In genomic region chr12:11762723-11763326, GRCh38 we compare ENCODE assay signal across 8 cellular contexts.
A peak's percentile ranks its signal among the peaks of the same experiment; 100 is the strongest.
DNase-seq lines count a peak whose midpoint lies in the region; ATAC-seq and TF ChIP-seq lines count a peak whose summit lies in the region.
"Had no signal": no experiment of that assay in that cellular context is flagged by ENCODE, and none has a peak within 500 bp of the region (broad histone marks: within the 10 kb centered on the region; RNA-seq: fewer than 3 reads in every experiment).

No MANE protein-coding gene starts in this region.

- H3K9me3 ChIP-seq in adipocyte (ENCODE audit: control insufficient read depth, low read length) (no peaks in the 10 kb centered on the region), smooth muscle cell (replicated peaks; ENCODE audit: low read depth) (no peaks in the 10 kb centered on the region), adrenal gland (replicated peaks in 1 of 3) (no peaks in the 10 kb centered on the region)

- H3K4me2 ChIP-seq in smooth muscle cell = peak overlapping the region; percentile 76

- no peaks in the 10 kb centered on the region for H4K20me1 ChIP-seq in smooth muscle cell (ENCODE audit: low read depth)

- intact Hi-C loops in adrenal gland (cut with DNase I) = no loop called here

- H3K9ac ChIP-seq in adipocyte (ENCODE audit: low read length) (peak overlapping the region; percentile 5), smooth muscle cell (ENCODE audit: low read depth) (peak overlapping the region; percentile 25)

- H3K27me3 ChIP-seq in adipocyte (replicated peaks; ENCODE audit: control insufficient read depth, insufficient read depth, low read length) = no peaks in the 10 kb centered on the region
- H3K27me3 ChIP-seq in smooth muscle cell (ENCODE audit: low read depth) = no peaks in the 10 kb centered on the region
- H3K27me3 ChIP-seq in adrenal gland = no peaks in the 10 kb centered on the region

- 84% methylated on average over 9 of the region's 9 CpGs for WGBS in smooth muscle cell (ENCODE audit: low lambda C conversion rate)
- WGBS in adrenal gland, 4 donors = 80 to 87% (median 85%) methylated on average over 9 of the region's 9 CpGs

- H3K79me2 ChIP-seq in smooth muscle cell (ENCODE audit: low read depth) = peaks cover 39% of the 10 kb centered on the region

- no peak overlapping the region for H2AFZ ChIP-seq in smooth muscle cell (ENCODE audit: low read depth)

- peaks cover 53% of the 10 kb centered on the region for H3F3A ChIP-seq in smooth muscle cell (ENCODE audit: low read depth)

- TF ChIP-seq POLR2A in adrenal gland (IDR thresholded peaks at IDR 0.05) = no peak

- H3K36me3 ChIP-seq in adipocyte (ENCODE audit: control insufficient read depth, insufficient read depth, low read length, severe bottlenecking) (no peaks in the 10 kb centered on the region), smooth muscle cell (ENCODE audit: low read depth) (no peaks in the 10 kb centered on the region), adrenal gland (replicated peaks in 1 of 2) (peaks cover 0 to 5% of the 10 kb centered on the region in 2 donors)

- H3K27ac ChIP-seq in smooth muscle cell (ENCODE audit: low read depth) = peak overlapping the region; percentile 81
- H3K27ac ChIP-seq in adrenal gland = peak overlapping the region in 1 of 5 donors; percentile 30

- ATAC-seq in GM18517 (IDR thresholded peaks at IDR 0.05; ENCODE audit: unreplicated experiment) (peak; percentile 34), HG02870 (IDR thresholded peaks at IDR 0.05; ENCODE audit: unreplicated experiment) (peak; percentile 27)

- DNase-seq in adipocyte (ENCODE audit: low read depth) (no peak), smooth muscle cell (lab: John Stamatoyannopoulos, UW; ENCODE audit: unreplicated experiment) (no peak), Ammon's horn (ENCODE audit: low spot score) (no peak), adrenal gland (no peak)
- no peak for DNase-seq in stimulated activated CD4-positive, alpha-beta T cell treated with anti-CD3 and anti-CD28 coated beads, Interleukin-4, amount 100 ng/mL, for 1 hour
- DNase-seq: NCI-H1436 treated with DMSO at 0.1 percent for 48 hours had no signal

- H3K4me1 ChIP-seq in adipocyte (ENCODE audit: control insufficient read depth, insufficient read depth, low read length) = peaks cover 37% of the 10 kb centered on the region
- peaks cover 54% of the 10 kb centered on the region for H3K4me1 ChIP-seq in smooth muscle cell (ENCODE audit: low read depth)
- H3K4me1 ChIP-seq in adrenal gland (replicated peaks in 1 of 2) = peaks cover 31 to 47% of the 10 kb centered on the region in 2 donors

- TF ChIP-seq CTCF in smooth muscle cell (IDR thresholded peaks at IDR 0.05; ENCODE audit: borderline replicate concordance, insufficient read depth, poor library complexity, severe bottlenecking) = no peak
- no peak for TF ChIP-seq CTCF in adrenal gland (IDR thresholded peaks at IDR 0.05)

- H3K4me3 ChIP-seq in adipocyte (ENCODE audit: low read length) (no peak overlapping the region), smooth muscle cell (no peak overlapping the region), adrenal gland (no peak overlapping the region)
